In the genomic region with DNA sequence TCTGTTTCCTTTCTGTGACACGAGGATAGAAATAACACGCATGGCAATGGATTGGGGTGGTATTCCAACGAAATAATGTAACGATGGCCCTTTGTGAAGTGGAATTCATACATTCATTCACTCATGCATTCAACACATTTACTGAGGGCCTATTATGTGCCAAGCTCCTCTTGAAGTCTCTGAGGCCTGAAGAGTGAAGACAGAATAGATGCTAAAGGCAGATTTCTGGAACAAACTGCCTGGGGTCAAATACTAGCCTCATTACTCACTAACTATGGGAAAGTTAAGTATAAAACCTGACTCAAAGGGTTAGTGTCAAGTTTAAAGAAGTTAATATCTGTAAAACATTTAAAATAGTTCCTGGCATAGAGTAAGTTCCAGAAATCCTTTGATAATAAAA, we compare ENCODE assay signal across 20 cellular contexts.
DNase-seq lines count a peak whose midpoint lies in the region; ATAC-seq and TF ChIP-seq lines count a peak whose summit lies in the region.
"Had no signal": no experiment of that assay in that cellular context is flagged by ENCODE, and none has a peak within 500 bp of the region (broad histone marks: within the 10 kb centered on the region; RNA-seq: fewer than 3 reads in every experiment).

No MANE protein-coding gene starts in this region.

- no peaks in the 10 kb centered on the region for H3K4me1 ChIP-seq in breast epithelium
- H3K4me1 ChIP-seq in CD8-positive, alpha-beta memory T cell (ENCODE audit: insufficient read depth, low read length), result no peaks in the 10 kb centered on the region
- H3K4me1 ChIP-seq: parathyroid adenoma had no signal

- CTCF ChIA-PET in MCF 10A (lab: Yijun Ruan, JAX), result interaction anchor here (0.7 kb wide), 1 partner anchor 31 kb away, joined by 3 read pairs; no protein-coding TSS in a partner anchor
- CTCF ChIA-PET in activated CD8-positive, alpha-beta T cell treated with anti-CD3 and anti-CD28 coated beads, Interleukin-2, amount 10 ng/mL, durations not matched to agents 7 days and 5 days (lab: Charles Lee), result no interaction called here
- CTCF ChIA-PET in CD8-positive, alpha-beta memory T cell (lab: Charles Lee), result no interaction called here

- in situ Hi-C loops in brain microvascular endothelial cell (cut with HindIII; ENCODE audit: low pct_ligation_motif_present, low sequenced_read_pairs), result no loop called here

- no peaks in the 10 kb centered on the region for H3K9me3 Mint-ChIP-seq in MCF 10A (ENCODE audit: unreplicated experiment)
- no peaks in the 10 kb centered on the region for H3K9me3 Mint-ChIP-seq in activated CD8-positive, alpha-beta T cell treated with anti-CD3 and anti-CD28 coated beads, Interleukin-2, amount 10 ng/mL, durations not matched to agents 7 days and 5 days (ENCODE audit: insufficient read depth)
- H3K9me3 Mint-ChIP-seq in CD8-positive, alpha-beta memory T cell, result peaks cover 0 to 2% (median 0%) of the 10 kb centered on the region in 5 donors
- H3K9me3 Mint-ChIP-seq in CD14-positive monocyte, result peaks cover 3 to 8% (median 5%) of the 10 kb centered on the region in 7 donors
- H3K9me3 Mint-ChIP-seq: activated CD4-positive, alpha-beta memory T cell treated with anti-CD3 and anti-CD28 coated beads for 36 hours; activated naive CD8-positive, alpha-beta T cell treated with anti-CD3 and anti-CD28 coated beads, Interleukin-2, amount 50 U/mL, for 24 hours; activated T-helper 1 cell treated with anti-CD3 and anti-CD28 coated beads, Interleukin-12 subunit alpha, Interleukin-12 subunit beta, Interleukin-2, Interleukin-4 antibody, amounts not matched to agents 30 ng/mL and 10 ng/mL and 1 ng/mL, durations not matched to agents 14 hours and 24 hours and 36 hours had no signal

- DNase-seq in MCF 10A (ENCODE audit: unreplicated experiment), result peak; percentile 72
- DNase-seq in breast epithelium (ENCODE audit: low spot score in 2 of 2), result no peak
- DNase-seq in brain microvascular endothelial cell, result peak; percentile 45
- DNase-seq in iris pigment epithelial cell (ENCODE audit: low read depth), result peak; percentile 82
- no peak for DNase-seq in DMS114 treated with DMSO at 0.1 percent for 48 hours (lab: John Stamatoyannopoulos, UW; ENCODE audit: unreplicated experiment)
- DNase-seq in activated CD8-positive, alpha-beta T cell treated with anti-CD3 and anti-CD28 coated beads, Interleukin-2, amount 10 ng/mL, durations not matched to agents 7 days and 5 days, result no peak
- DNase-seq in CD8-positive, alpha-beta memory T cell, result no peak
- no peak for DNase-seq in CD14-positive monocyte (ENCODE audit: low spot score)
- DNase-seq: activated CD4-positive, alpha-beta memory T cell treated with anti-CD3 and anti-CD28 coated beads for 36 hours; activated naive CD8-positive, alpha-beta T cell treated with anti-CD3 and anti-CD28 coated beads, Interleukin-2, amount 50 U/mL, for 24 hours; CD8-positive, alpha-beta T cell; erythroblast; KG1; NCI-H1105; NCI-H748 treated with DMSO at 0.1 percent for 48 hours; T-helper 1 cell had no signal

- H3K27ac Mint-ChIP-seq in MCF 10A (ENCODE audit: low read depth, unreplicated experiment), result no peak overlapping the region
- H3K27ac Mint-ChIP-seq in activated CD8-positive, alpha-beta T cell treated with anti-CD3 and anti-CD28 coated beads, Interleukin-2, amount 10 ng/mL, durations not matched to agents 7 days and 5 days, result no peak overlapping the region
- H3K27ac Mint-ChIP-seq in CD8-positive, alpha-beta memory T cell, result no peak overlapping the region
- no peak overlapping the region for H3K27ac Mint-ChIP-seq in CD14-positive monocyte
- H3K27ac Mint-ChIP-seq: activated CD4-positive, alpha-beta memory T cell treated with anti-CD3 and anti-CD28 coated beads for 36 hours; activated naive CD8-positive, alpha-beta T cell treated with anti-CD3 and anti-CD28 coated beads, Interleukin-2, amount 50 U/mL, for 24 hours; activated T-helper 1 cell treated with anti-CD3 and anti-CD28 coated beads, Interleukin-12 subunit alpha, Interleukin-12 subunit beta, Interleukin-2, Interleukin-4 antibody, amounts not matched to agents 30 ng/mL and 10 ng/mL and 1 ng/mL, durations not matched to agents 14 hours and 24 hours and 36 hours; CD8-positive, alpha-beta T cell had no signal

- no peak overlapping the region for H3K27ac ChIP-seq in breast epithelium
- peak overlapping the region; percentile 30 for H3K27ac ChIP-seq in brain microvascular endothelial cell
- no peak overlapping the region for H3K27ac ChIP-seq in CD8-positive, alpha-beta memory T cell (ENCODE audit: low read depth, low read length)
- H3K27ac ChIP-seq: hepatocyte, parathyroid adenoma, skin epidermis had no signal

- no peaks in the 10 kb centered on the region for H3K36me3 ChIP-seq in breast epithelium
- H3K36me3 ChIP-seq in brain microvascular endothelial cell (replicated peaks), result no peaks in the 10 kb centered on the region
- no peaks in the 10 kb centered on the region for H3K36me3 ChIP-seq in CD8-positive, alpha-beta memory T cell (ENCODE audit: insufficient read depth, low read length)

- H3K4me3 ChIP-seq in breast epithelium (no peak overlapping the region), brain microvascular endothelial cell (ENCODE audit: low read depth, low read length) (no peak overlapping the region)
- no peak overlapping the region for H3K4me3 ChIP-seq in CD8-positive, alpha-beta memory T cell (ENCODE audit: low read length)
- H3K4me3 ChIP-seq: hepatocyte, skin epidermis had no signal

- no TSS peak for BruUV-seq in MCF 10A (replicated peaks; lab: Mats Ljungman, UMichigan)

- H3K36me3 Mint-ChIP-seq in MCF 10A (ENCODE audit: insufficient read depth, unreplicated experiment) (no peaks in the 10 kb centered on the region), CD14-positive monocyte (no peaks in the 10 kb centered on the region)
- H3K36me3 Mint-ChIP-seq in activated CD8-positive, alpha-beta T cell treated with anti-CD3 and anti-CD28 coated beads, Interleukin-2, amount 10 ng/mL, durations not matched to agents 7 days and 5 days (ENCODE audit: low read depth), result no peaks in the 10 kb centered on the region
- H3K36me3 Mint-ChIP-seq in CD8-positive, alpha-beta memory T cell, result no peaks in the 10 kb centered on the region
- H3K36me3 Mint-ChIP-seq: activated CD4-positive, alpha-beta memory T cell treated with anti-CD3 and anti-CD28 coated beads for 36 hours; CD8-positive, alpha-beta T cell had no signal

- H3K27me3 Mint-ChIP-seq in MCF 10A (ENCODE audit: insufficient read depth, unreplicated experiment), result no peaks in the 10 kb centered on the region
- no peaks in the 10 kb centered on the region for H3K27me3 Mint-ChIP-seq in activated CD8-positive, alpha-beta T cell treated with anti-CD3 and anti-CD28 coated beads, Interleukin-2, amount 10 ng/mL, durations not matched to agents 7 days and 5 days (ENCODE audit: low read depth)
- peaks cover 0 to 7% of the 10 kb centered on the region in 2 donors for H3K27me3 Mint-ChIP-seq in CD8-positive, alpha-beta memory T cell
- peaks cover 1 to 14% (median 5%) of the 10 kb centered on the region in 3 donors for H3K27me3 Mint-ChIP-seq in CD14-positive monocyte (ENCODE audit: low read depth in 3 of 3)

- peaks cover 14% of the 10 kb centered on the region for H3K4me1 Mint-ChIP-seq in MCF 10A (ENCODE audit: insufficient read depth, unreplicated experiment)
- no peaks in the 10 kb centered on the region for H3K4me1 Mint-ChIP-seq in activated CD8-positive, alpha-beta T cell treated with anti-CD3 and anti-CD28 coated beads, Interleukin-2, amount 10 ng/mL, durations not matched to agents 7 days and 5 days (ENCODE audit: low read depth)
- H3K4me1 Mint-ChIP-seq in CD8-positive, alpha-beta memory T cell, result no peaks in the 10 kb centered on the region
- no peaks in the 10 kb centered on the region for H3K4me1 Mint-ChIP-seq in CD14-positive monocyte
- H3K4me1 Mint-ChIP-seq: activated naive CD8-positive, alpha-beta T cell treated with anti-CD3 and anti-CD28 coated beads, Interleukin-2, amount 50 U/mL, for 24 hours had no signal

- no peaks in the 10 kb centered on the region for H3K27me3 ChIP-seq in breast epithelium
- H3K27me3 ChIP-seq in brain microvascular endothelial cell (replicated peaks), result no peaks in the 10 kb centered on the region
- no peaks in the 10 kb centered on the region for H3K27me3 ChIP-seq in CD8-positive, alpha-beta memory T cell (ENCODE audit: insufficient read depth, low read length, poor library complexity, severe bottlenecking)
- H3K27me3 ChIP-seq: hepatocyte had no signal

- H3K4me3 Mint-ChIP-seq in MCF 10A (ENCODE audit: unreplicated experiment) (no peak overlapping the region), CD14-positive monocyte (no peak overlapping the region)
- H3K4me3 Mint-ChIP-seq in activated CD8-positive, alpha-beta T cell treated with anti-CD3 and anti-CD28 coated beads, Interleukin-2, amount 10 ng/mL, durations not matched to agents 7 days and 5 days, result no peak overlapping the region
- H3K4me3 Mint-ChIP-seq in CD8-positive, alpha-beta memory T cell, result no peak overlapping the region
- H3K4me3 Mint-ChIP-seq: activated CD4-positive, alpha-beta memory T cell treated with anti-CD3 and anti-CD28 coated beads for 36 hours; activated naive CD8-positive, alpha-beta T cell treated with anti-CD3 and anti-CD28 coated beads, Interleukin-2, amount 50 U/mL, for 24 hours; activated T-helper 1 cell treated with anti-CD3 and anti-CD28 coated beads, Interleukin-12 subunit alpha, Interleukin-12 subunit beta, Interleukin-2, Interleukin-4 antibody, amounts not matched to agents 30 ng/mL and 10 ng/mL and 1 ng/mL, durations not matched to agents 14 hours and 24 hours and 36 hours; CD8-positive, alpha-beta T cell had no signal

- TF ChIP-seq POLR2A in breast epithelium (IDR thresholded peaks at IDR 0.05), result no peak

- POLR2A ChIA-PET in MCF 10A (lab: Yijun Ruan, JAX), result interaction anchor here (1.2 to 3.5 kb wide), 4 partner anchors 11 to 278 kb away, joined by 3 to 13 read pairs (median 4); no protein-coding TSS in a partner anchor
- POLR2A ChIA-PET in activated CD8-positive, alpha-beta T cell treated with anti-CD3 and anti-CD28 coated beads, Interleukin-2, amount 10 ng/mL, durations not matched to agents 7 days and 5 days (lab: Charles Lee), result no interaction called here
- POLR2A ChIA-PET in CD8-positive, alpha-beta memory T cell (lab: Charles Lee), result no interaction called here

- no peaks in the 10 kb centered on the region for H3K9me3 ChIP-seq in breast epithelium
- H3K9me3 ChIP-seq in CD8-positive, alpha-beta memory T cell (ENCODE audit: low read length), result no peaks in the 10 kb centered on the region

- no peak for ATAC-seq in activated CD8-positive, alpha-beta T cell treated with anti-CD3 and anti-CD28 coated beads, Interleukin-2, amount 10 ng/mL, durations not matched to agents 7 days and 5 days
- ATAC-seq: activated naive CD8-positive, alpha-beta T cell treated with anti-CD3 and anti-CD28 coated beads, Interleukin-2, amount 50 U/mL, for 24 hours; CD8-positive, alpha-beta T cell had no signal

- intact Hi-C loops in MCF 10A (cut with micrococcal nuclease), result no loop called here
- intact Hi-C loops in breast epithelium (cut with DNase I; ENCODE audit: low total_unique reads), result no loop called here
- intact Hi-C loops in CD14-positive monocyte (cut with micrococcal nuclease), result no loop called here

- no peak for TF ChIP-seq CTCF in MCF 10A (IDR thresholded peaks at IDR 0.05; ENCODE audit: unreplicated experiment)
- TF ChIP-seq CTCF in breast epithelium (IDR thresholded peaks at IDR 0.05), result no peak
- no peak for TF ChIP-seq CTCF in brain microvascular endothelial cell (IDR thresholded peaks at IDR 0.05; ENCODE audit: low read depth, low read length, missing control alignments)
- TF ChIP-seq CTCF in CD14-positive monocyte (IDR thresholded peaks at IDR 0.05), result no peak

Comparison
In these comparisons a context has a peak if more than half of its experiments do, and no peak if none do; other contexts are left out.
1. DNase-seq: peak in MCF 10A (single experiment), brain microvascular endothelial cell (single experiment) and iris pigment epithelial cell (single experiment); none in breast epithelium (0 of 2), DMS114 treated with DMSO at 0.1 percent for 48 hours (single experiment), activated CD8-positive, alpha-beta T cell treated with anti-CD3 and anti-CD28 coated beads, Interleukin-2, amount 10 ng/mL, durations not matched to agents 7 days and 5 days (single experiment), CD8-positive, alpha-beta memory T cell (0 of 5) and CD14-positive monocyte (single experiment).